16 cellular contexts compared by ENCODE assay signal in genomic region chr16:985237-985636, GRCh38.
"Had no signal": no experiment of that assay in that cellular context is flagged by ENCODE, and none has a peak within 500 bp of the region (broad histone marks: within the 10 kb centered on the region; RNA-seq: fewer than 3 reads in every experiment).

No MANE protein-coding gene starts in this region.

- DNase-seq: activated CD4-positive, alpha-beta T cell treated with anti-CD3 and anti-CD28 coated beads, Interleukin-2, amount 10 ng/mL, durations not matched to agents 24 days and 14 days; activated CD4-positive, CD25-positive, alpha-beta regulatory T cell; activated CD8-positive, alpha-beta T cell treated with anti-CD3 and anti-CD28 coated beads for 36 hours; activated naive CD4-positive, alpha-beta T cell treated with Interleukin-2 at 50 U/mL for 16 hours; activated T-cell treated with anti-CD3 and anti-CD28 coated beads, Interleukin-2, amount 50 U/mL, for 1 hour; dermis blood vessel endothelial cell; effector memory CD8-positive, alpha-beta T cell; esophagus squamous epithelium; islet precursor cell; lower lobe of right lung; occipital lobe; T1000 had no signal

- H3K27ac ChIP-seq: esophagus squamous epithelium, lower lobe of right lung, prostate gland, skin epidermis had no signal

- H3K9me3 ChIP-seq: esophagus squamous epithelium, lower lobe of right lung, prostate gland had no signal

- H3K4me3 ChIP-seq: esophagus squamous epithelium, lower lobe of right lung, prostate gland, skin epidermis had no signal

- ATAC-seq: activated CD8-positive, alpha-beta T cell treated with anti-CD3 and anti-CD28 coated beads for 36 hours; effector memory CD8-positive, alpha-beta T cell; lower lobe of right lung; natural killer cell treated with Interleukin-12 subunit alpha and Interleukin-12 subunit beta and Interleukin-15 and Interleukin-18, amount 100 ng/mL, for 72 hours; right cardiac atrium had no signal

- H3K36me3 ChIP-seq: esophagus squamous epithelium, lower lobe of right lung, prostate gland had no signal
